26 cellular contexts compared by ENCODE assay signal in the genomic region with DNA sequence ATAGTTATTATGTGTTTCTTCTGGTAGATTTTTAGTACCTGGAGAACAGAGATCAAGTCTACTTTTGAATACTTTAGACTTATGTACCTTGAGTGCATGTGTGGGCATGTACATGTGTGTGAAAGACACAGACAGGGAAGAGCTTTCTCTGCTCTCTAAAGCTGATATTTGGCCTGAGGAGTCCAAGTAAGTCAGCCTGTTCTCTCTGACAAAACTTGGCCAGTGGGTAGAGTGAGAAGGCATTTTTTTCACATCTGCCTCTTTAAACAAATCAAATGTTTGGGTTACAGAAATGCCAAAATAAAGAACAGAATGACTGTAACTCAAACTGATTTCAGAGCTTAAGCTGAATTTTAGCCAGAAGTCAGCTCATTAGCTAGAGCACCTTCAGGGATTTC.
DNase-seq lines count a peak whose midpoint lies in the region; ATAC-seq and TF ChIP-seq lines count a peak whose summit lies in the region.
"Had no signal": no experiment of that assay in that cellular context is flagged by ENCODE, and none has a peak within 500 bp of the region (broad histone marks: within the 10 kb centered on the region; RNA-seq: fewer than 3 reads in every experiment).

No MANE protein-coding gene starts in this region.

- in situ Hi-C loops in mammary epithelial cell (cut with MboI; ENCODE audit: low sequenced_read_pairs in 2 of 2) = no loop called here

- no peaks in the 10 kb centered on the region for H3K27me3 Mint-ChIP-seq in activated CD4-positive, alpha-beta T cell treated with anti-CD3 and anti-CD28 coated beads, Interleukin-2, amount 10 ng/mL, durations not matched to agents 24 days and 14 days
- peaks cover 0 to 4% of the 10 kb centered on the region in 2 donors for H3K27me3 Mint-ChIP-seq in T-cell
- H3K27me3 Mint-ChIP-seq: stimulated activated naive CD8-positive, alpha-beta T cell treated with anti-CD3 and anti-CD28 coated beads, Interleukin-15, amount 100 ng/mL, for 72 hours; type B pancreatic cell had no signal

- peaks cover 7% of the 10 kb centered on the region for H3K4me1 Mint-ChIP-seq in activated CD4-positive, alpha-beta T cell treated with anti-CD3 and anti-CD28 coated beads, Interleukin-2, amount 10 ng/mL, durations not matched to agents 24 days and 14 days
- H3K4me1 Mint-ChIP-seq in T-cell = no peaks in the 10 kb centered on the region
- H3K4me1 Mint-ChIP-seq: activated CD4-positive, alpha-beta T cell treated with anti-CD3 and anti-CD28 coated beads, Interleukin-2, amount 10 ng/mL, durations not matched to agents 7 days and 5 days; neural crest cell; stimulated activated naive CD8-positive, alpha-beta T cell treated with anti-CD3 and anti-CD28 coated beads, Interleukin-15, amount 100 ng/mL, for 72 hours had no signal

- no peaks in the 10 kb centered on the region for H4K20me1 ChIP-seq in mammary epithelial cell (ENCODE audit: insufficient read depth, low read length)

- H3K27me3 ChIP-seq in mammary epithelial cell (ENCODE audit: insufficient read depth, low read length) (no peaks in the 10 kb centered on the region), aorta (ENCODE audit: control insufficient read depth in 1 of 2, insufficient read depth in 2 of 2, low read length in 1 of 2) (no peaks in the 10 kb centered on the region)
- H3K27me3 ChIP-seq: esophagus muscularis mucosa had no signal

- DNase-seq in activated CD4-positive, alpha-beta T cell treated with anti-CD3 and anti-CD28 coated beads, Interleukin-2, amount 10 ng/mL, durations not matched to agents 24 days and 14 days = no peak
- DNase-seq in activated CD4-positive, alpha-beta T cell treated with anti-CD3 and anti-CD28 coated beads for 48 hours = no peak
- DNase-seq in mammary epithelial cell (peak; percentile 23), foreskin fibroblast (peak; percentile 21 to 47), T-cell (no peak), aorta (no peak), NCI-H82 treated with DMSO at 0.1 percent for 48 hours (lab: John Stamatoyannopoulos, UW; ENCODE audit: unreplicated experiment) (no peak)
- DNase-seq: activated CD4-positive, alpha-beta T cell treated with anti-CD3 and anti-CD28 coated beads, Interleukin-2, amount 10 ng/mL, durations not matched to agents 7 days and 5 days; activated CD8-positive, alpha-beta memory T cell treated with anti-CD3 and anti-CD28 coated beads, Interleukin-2, amount 50 U/mL, for 4 hours; activated gamma-delta T cell; Calu3; caudate nucleus; left ventricle myocardium superior; NCI-H1694 treated with DMSO at 0.1 percent for 48 hours; NCI-H774; PC-3; SIG-M5; stimulated activated CD4-positive, alpha-beta T cell treated with anti-CD3 and anti-CD28 coated beads, Interleukin-4, amount 100 ng/mL, for 1 hour had no signal

- BruUV-seq in mammary epithelial cell (replicated peaks; lab: Mats Ljungman, UMichigan) = no TSS peak

- H3K9me3 ChIP-seq in mammary epithelial cell (replicated peaks; ENCODE audit: insufficient read depth, low read length) (no peaks in the 10 kb centered on the region), aorta (ENCODE audit: control insufficient read depth, low read length) (peaks cover 4% of the 10 kb centered on the region)

- peak overlapping the region; percentile 34 for H3K27ac ChIP-seq in mammary epithelial cell (ENCODE audit: insufficient read depth, low read depth, low read length)
- no peak overlapping the region for H3K27ac ChIP-seq in aorta (ENCODE audit: low read depth in 1 of 2, low read length in 2 of 2)
- H3K27ac ChIP-seq: 22Rv1, esophagus muscularis mucosa had no signal

- peaks cover 14% of the 10 kb centered on the region for H3K9me3 Mint-ChIP-seq in activated CD4-positive, alpha-beta T cell treated with anti-CD3 and anti-CD28 coated beads, Interleukin-2, amount 10 ng/mL, durations not matched to agents 24 days and 14 days
- H3K9me3 Mint-ChIP-seq in T-cell = peaks cover 0 to 10% (median 0%) of the 10 kb centered on the region in 3 donors
- H3K9me3 Mint-ChIP-seq: type B pancreatic cell had no signal

- H3K4me1 ChIP-seq in mammary epithelial cell (ENCODE audit: insufficient read depth, low read length) (peaks cover 18% of the 10 kb centered on the region), aorta (ENCODE audit: control insufficient read depth in 1 of 2, insufficient read depth in 2 of 2, low read length in 2 of 2) (peaks cover 0 to 2% of the 10 kb centered on the region in 2 donors)

- H3K27ac Mint-ChIP-seq in activated CD4-positive, alpha-beta T cell treated with anti-CD3 and anti-CD28 coated beads, Interleukin-2, amount 10 ng/mL, durations not matched to agents 24 days and 14 days = peak overlapping the region; percentile 35
- no peak overlapping the region for H3K27ac Mint-ChIP-seq in T-cell
- H3K27ac Mint-ChIP-seq: activated CD4-positive, alpha-beta T cell treated with anti-CD3 and anti-CD28 coated beads, Interleukin-2, amount 10 ng/mL, durations not matched to agents 7 days and 5 days; progenitor cell of endocrine pancreas; stimulated activated naive CD8-positive, alpha-beta T cell treated with anti-CD3 and anti-CD28 coated beads, Interleukin-15, amount 100 ng/mL, for 72 hours; T-helper 1 cell treated with Interleukin-12 subunit alpha and Interleukin-12 subunit beta and Interleukin-4 antibody, amounts not matched to agents 30 μg/mL and 1 μg/mL, for 36 hours; type B pancreatic cell had no signal

- H3K4me2 ChIP-seq in mammary epithelial cell (ENCODE audit: insufficient read depth, low read depth, low read length) = peak overlapping the region; percentile 50

- H3K4me3 ChIP-seq in mammary epithelial cell (replicated peaks in 1 of 3; ENCODE audit: insufficient read depth in 1 of 3, low read depth in 2 of 3, low read length in 3 of 3) = no peak overlapping the region
- no peak overlapping the region for H3K4me3 ChIP-seq in foreskin fibroblast (ENCODE audit: low read depth in 1 of 2, low read length in 2 of 2)
- H3K4me3 ChIP-seq in aorta (ENCODE audit: low read length in 2 of 2) = no peak overlapping the region
- H3K4me3 ChIP-seq: esophagus muscularis mucosa had no signal

- dilution Hi-C loops in mammary epithelial cell (cut with HindIII; ENCODE audit: low sequenced_read_pairs) = no loop called here

- TF ChIP-seq CTCF in mammary epithelial cell (conservative IDR thresholded peaks at IDR 0.05 in 1 of 2, IDR thresholded peaks at IDR 0.05 in 1 of 2; ENCODE audit: extremely low read depth in 1 of 2, insufficient read depth in 1 of 2, low read depth in 1 of 2, low read length in 2 of 2) = no peak
- no peak for TF ChIP-seq CTCF in foreskin fibroblast (IDR thresholded peaks at IDR 0.05; ENCODE audit: low read depth, low read length)

- intact Hi-C loops in activated CD4-positive, alpha-beta T cell treated with anti-CD3 and anti-CD28 coated beads, Interleukin-2, amount 10 ng/mL, durations not matched to agents 24 days and 14 days (cut with micrococcal nuclease) = loop anchor here (5.0 kb wide), 1 partner anchor 34 kb away; no protein-coding TSS in a partner anchor
- intact Hi-C loops in mammary epithelial cell (cut with micrococcal nuclease) = no loop called here
- intact Hi-C loops in aorta (cut with DNase I) = no loop called here

- no peak overlapping the region for H3K4me3 Mint-ChIP-seq in activated CD4-positive, alpha-beta T cell treated with anti-CD3 and anti-CD28 coated beads, Interleukin-2, amount 10 ng/mL, durations not matched to agents 24 days and 14 days
- no peak overlapping the region for H3K4me3 Mint-ChIP-seq in T-cell
- H3K4me3 Mint-ChIP-seq: activated CD4-positive, alpha-beta T cell treated with anti-CD3 and anti-CD28 coated beads, Interleukin-2, amount 10 ng/mL, durations not matched to agents 7 days and 5 days; neural crest cell; stimulated activated naive CD8-positive, alpha-beta T cell treated with anti-CD3 and anti-CD28 coated beads, Interleukin-15, amount 100 ng/mL, for 72 hours; T-helper 1 cell treated with Interleukin-12 subunit alpha and Interleukin-12 subunit beta and Interleukin-4 antibody, amounts not matched to agents 30 μg/mL and 1 μg/mL, for 36 hours; type B pancreatic cell had no signal

- POLR2A ChIA-PET in T-cell (lab: Charles Lee) = no interaction called here

- no peak overlapping the region for H3K9ac ChIP-seq in mammary epithelial cell (ENCODE audit: insufficient read depth, low read length)

- H3K79me2 ChIP-seq in mammary epithelial cell (ENCODE audit: insufficient read depth, low read length) = no peaks in the 10 kb centered on the region

- H2AFZ ChIP-seq in mammary epithelial cell (ENCODE audit: low read depth, low read length) = peak overlapping the region; percentile 63

- no peaks in the 10 kb centered on the region for H3K36me3 ChIP-seq in mammary epithelial cell (ENCODE audit: insufficient read depth, low read length)
- H3K36me3 ChIP-seq in aorta (ENCODE audit: control insufficient read depth in 1 of 2, insufficient read depth in 2 of 2, low read length in 1 of 2) = no peaks in the 10 kb centered on the region
- H3K36me3 ChIP-seq: esophagus muscularis mucosa had no signal

- CTCF ChIA-PET in mammary epithelial cell (lab: Charles Lee; ENCODE audit: low non-redundant PET) (no interaction called here), T-cell (lab: Charles Lee) (no interaction called here)

- H3K36me3 Mint-ChIP-seq in activated CD4-positive, alpha-beta T cell treated with anti-CD3 and anti-CD28 coated beads, Interleukin-2, amount 10 ng/mL, durations not matched to agents 24 days and 14 days (ENCODE audit: low read depth) = no peaks in the 10 kb centered on the region
- H3K36me3 Mint-ChIP-seq in T-cell = no peaks in the 10 kb centered on the region
- H3K36me3 Mint-ChIP-seq: type B pancreatic cell had no signal

- ATAC-seq in T-cell (replicated peaks in 1 of 4) (no peak), aorta (ENCODE audit: low FRiP score) (no peak), HG02642 (IDR thresholded peaks at IDR 0.05; ENCODE audit: poor library complexity, unreplicated experiment) (no peak)
- ATAC-seq: left ventricle myocardium superior, PC-3 had no signal

Comparison
In these comparisons a context has a peak if more than half of its experiments do, and no peak if none do; other contexts are left out.
1. DNase-seq: peak in mammary epithelial cell (single experiment) and foreskin fibroblast (2 of 2); none in activated CD4-positive, alpha-beta T cell treated with anti-CD3 and anti-CD28 coated beads, Interleukin-2, amount 10 ng/mL, durations not matched to agents 24 days and 14 days (single experiment), activated CD4-positive, alpha-beta T cell treated with anti-CD3 and anti-CD28 coated beads for 48 hours (single experiment), T-cell (0 of 34), aorta (0 of 2) and NCI-H82 treated with DMSO at 0.1 percent for 48 hours (single experiment).